Comparison of ENCODE assay signal across 24 cellular contexts in genomic region chr14:89458713-89459112, GRCh38. TPM values are rescaled to one million over a fixed set of nuclear protein-coding genes. Genes with fewer than 3 reads are reported as not detected.
A peak's percentile ranks its signal among the peaks of the same experiment; 100 is the strongest.
DNase-seq lines count a peak whose midpoint lies in the region; ATAC-seq and TF ChIP-seq lines count a peak whose summit lies in the region.
"Had no signal": no experiment of that assay in that cellular context is flagged by ENCODE, and none has a peak within 500 bp of the region (broad histone marks: within the 10 kb centered on the region; RNA-seq: fewer than 3 reads in every experiment).

No MANE protein-coding gene starts in this region.

- no TSS peak for BruUV-seq in Caco-2 (replicated peaks; lab: Mats Ljungman, UMichigan)

- H3K36me3 Mint-ChIP-seq in Caco-2 (ENCODE audit: insufficient read depth, unreplicated experiment): no peaks in the 10 kb centered on the region
- peaks cover 0 to 12% (median 0%) of the 10 kb centered on the region in 3 donors for H3K36me3 Mint-ChIP-seq in immature natural killer cell

- peak overlapping the region; percentile 14; the same call in 1 of the 2 replicates for H3K9ac ChIP-seq in HUES64 (ENCODE audit: low read depth, low read length)
- H3K9ac ChIP-seq: GM23248 had no signal

- intact Hi-C loops in Caco-2 (cut with micrococcal nuclease; ENCODE audit: unreplicated experiment): no loop called here

- H3K27me3 Mint-ChIP-seq in Caco-2 (ENCODE audit: insufficient read depth, unreplicated experiment) (no peaks in the 10 kb centered on the region), immature natural killer cell (ENCODE audit: low read depth in 3 of 3) (peaks cover 0 to 3% (median 0%) of the 10 kb centered on the region in 3 donors)

- H3K36me3 ChIP-seq in Caco-2 (ENCODE audit: control insufficient read depth, insufficient read depth, low read length): no peaks in the 10 kb centered on the region
- no peaks in the 10 kb centered on the region; the same call in 1 of the 2 replicates for H3K36me3 ChIP-seq in HUES64 (ENCODE audit: insufficient read depth, low read length)
- no peaks in the 10 kb centered on the region for H3K36me3 ChIP-seq in neutrophil
- H3K36me3 ChIP-seq: breast epithelium, MG63, prostate gland, thyroid gland, WERI-Rb-1 had no signal

- peaks cover 22% of the 10 kb centered on the region for H3K4me1 ChIP-seq in Caco-2
- H3K4me1 ChIP-seq in HUES64 (ENCODE audit: insufficient read depth, low read length): peaks cover 30% of the 10 kb centered on the region
- H3K4me1 ChIP-seq in neutrophil (ENCODE audit: control insufficient read depth in 1 of 2, insufficient read depth in 1 of 2, low read depth in 1 of 2, low read length in 1 of 2): peaks cover 65 to 66% of the 10 kb centered on the region in 2 experiments
- H3K4me1 ChIP-seq: breast epithelium, prostate gland had no signal

- H3K27ac ChIP-seq in HUES64 (ENCODE audit: low read depth, low read length) (no peak overlapping the region), neutrophil (peak overlapping the region; percentile 96)
- H3K27ac ChIP-seq: breast epithelium, GM23248, prostate gland, SK-N-MC, thyroid gland, WERI-Rb-1 had no signal

- DNase-seq in Caco-2: peak; percentile 36 to 41
- DNase-seq in immature natural killer cell: no peak
- DNase-seq in RPMI8226: no peak
- DNase-seq in HuH-7.5 (ENCODE audit: low spot score): no peak
- DNase-seq in NCI-H446 treated with DMSO at 0.1 percent for 48 hours (lab: John Stamatoyannopoulos, UW): no peak
- DNase-seq: activated CD4-positive, alpha-beta T cell treated with anti-CD3 and anti-CD28 coated beads, Interleukin-2, amount 50 U/mL, for 48 hours; glutamatergic neuron; GM23248; MG63; midbrain; NCI-H1417 treated with DMSO at 0.1 percent for 48 hours; NCI-H2107; NCI-H510A treated with DMSO at 0.1 percent for 48 hours; NK-92 treated with Interleukin-12 subunit alpha and Interleukin-12 subunit beta, amount 100 ng/mL, for 24 hours; stimulated activated CD4-positive, alpha-beta T cell treated with anti-CD3 and anti-CD28 coated beads, Interleukin-2, amount 100 ng/mL, for 24 hours; stimulated activated naive CD4-positive, alpha-beta T cell treated with Interleukin-2 at 50 U/mL for 16 hours; thyroid gland; WERI-Rb-1 had no signal

- H3K27ac Mint-ChIP-seq in Caco-2 (ENCODE audit: unreplicated experiment): peak overlapping the region; percentile 46
- peak overlapping the region in 4 of 6 donors; percentile 1 to 58 (median 33) for H3K27ac Mint-ChIP-seq in immature natural killer cell

- H3K9me3 Mint-ChIP-seq in Caco-2 (ENCODE audit: unreplicated experiment) (no peaks in the 10 kb centered on the region), immature natural killer cell (no peaks in the 10 kb centered on the region)

- H3K9me3 ChIP-seq in Caco-2 (no peaks in the 10 kb centered on the region), HUES64 (ENCODE audit: insufficient read depth, low read depth, low read length) (no peaks in the 10 kb centered on the region), neutrophil (no peaks in the 10 kb centered on the region)
- H3K9me3 ChIP-seq: breast epithelium, MG63, prostate gland, thyroid gland had no signal

- CTCF ChIA-PET in Caco-2 (lab: Charles Lee): interaction anchor here (0.6 kb wide), 1 partner anchor 25 kb away, joined by 5 read pairs; no protein-coding TSS in a partner anchor

- POLR2A ChIA-PET in Caco-2 (lab: Charles Lee): interaction anchor here (0.6 to 0.7 kb wide), 2 partner anchors 20 to 1714 kb away, joined by 3 read pairs; no protein-coding TSS in a partner anchor

- no peak overlapping the region for H3K4me3 ChIP-seq in Caco-2 (ENCODE audit: low read depth, low read length)
- no peak overlapping the region for H3K4me3 ChIP-seq in HUES64 (ENCODE audit: low read length)
- H3K4me3 ChIP-seq in neutrophil (ENCODE audit: low read depth in 1 of 2, low read length in 1 of 2): peak overlapping the region in 1 of 2 experiments; percentile 29
- H3K4me3 ChIP-seq: breast epithelium, GM23248, MG63, prostate gland, SK-N-MC, thyroid gland had no signal

- ATAC-seq in SK-N-SH treated with all-trans-retinoic acid at 6 μM for 48 hours: no peak

- TF ChIP-seq CTCF in Caco-2 (IDR thresholded peaks at IDR 0.05; ENCODE audit: insufficient read depth in 1 of 2, low read depth in 1 of 2, low read length in 1 of 2, severe bottlenecking in 1 of 2, unreplicated experiment in 1 of 2): no peak
- TF ChIP-seq CTCF in neutrophil (IDR thresholded peaks at IDR 0.05): no peak

- 75% methylated on average over 4 of the region's 4 CpGs for WGBS in HUES64

- H3K4me1 Mint-ChIP-seq in Caco-2 (ENCODE audit: low read depth, unreplicated experiment): peaks cover 26% of the 10 kb centered on the region
- peaks cover 46 to 73% of the 10 kb centered on the region in 2 donors for H3K4me1 Mint-ChIP-seq in immature natural killer cell

- H3K4me3 Mint-ChIP-seq in Caco-2 (ENCODE audit: unreplicated experiment) (no peak overlapping the region), immature natural killer cell (no peak overlapping the region)

- H3K27me3 ChIP-seq in Caco-2 (replicated peaks; ENCODE audit: control insufficient read depth, insufficient read depth, low read length) (no peaks in the 10 kb centered on the region), HUES64 (ENCODE audit: insufficient read depth, low read length) (no peaks in the 10 kb centered on the region), neutrophil (no peaks in the 10 kb centered on the region)
- H3K27me3 ChIP-seq: breast epithelium, MG63, thyroid gland had no signal

TF ChIP-seq in SK-N-SH treated with all-trans-retinoic acid at 6 μM for 48 hours, 23 proteins besides CTCF, POLR2A, EP300 and RAD21:
- TF ChIP-seq TOX (CRISPR knock-in tag; IDR thresholded peaks at IDR 0.05; ENCODE audit: borderline replicate concordance): no peak
- TF ChIP-seq ZNF8 (CRISPR knock-in tag; IDR thresholded peaks at IDR 0.05): no peak
- TF ChIP-seq OSR1 (CRISPR knock-in tag; IDR thresholded peaks at IDR 0.05): no peak
- TF ChIP-seq BACH2 (CRISPR knock-in tag; IDR thresholded peaks at IDR 0.05; ENCODE audit: borderline replicate concordance): no peak
- TF ChIP-seq ESRRG (CRISPR knock-in tag; IDR thresholded peaks at IDR 0.05): no peak
- TF ChIP-seq ARNTL (CRISPR knock-in tag; IDR thresholded peaks at IDR 0.05; ENCODE audit: borderline replicate concordance, low read depth): no peak
- TF ChIP-seq ISL1 (CRISPR knock-in tag; IDR thresholded peaks at IDR 0.05): no peak

RNA-seq across cellular contexts. Expression of gene FOXN3, which starts 41.7 kb away (rescaled TPM):
- 20.6 and 24.8 TPM in 2 replicates for total RNA-seq in Caco-2 (2022)
- 47.5 TPM for polyA plus RNA-seq in HUES64 (2013, experiment 1 of 2)
- polyA plus RNA-seq in HUES64 (2013, experiment 2 of 2): 48.8 TPM
- polyA plus RNA-seq in immature natural killer cell: 100 to 1,000 TPM in 2 of 3 donors, 10 to 100 TPM in 1; 88.6 to 150 (median 102) TPM

Comparison
In these comparisons a context has a peak if more than half of its experiments do, and no peak if none do; other contexts are left out.
1. DNase-seq: peak in Caco-2 (2 of 2); none in immature natural killer cell (0 of 3), RPMI8226 (single experiment), HuH-7.5 (single experiment) and NCI-H446 treated with DMSO at 0.1 percent for 48 hours (single experiment).